ENCODE assay signal across 23 cellular contexts in the genomic region with DNA sequence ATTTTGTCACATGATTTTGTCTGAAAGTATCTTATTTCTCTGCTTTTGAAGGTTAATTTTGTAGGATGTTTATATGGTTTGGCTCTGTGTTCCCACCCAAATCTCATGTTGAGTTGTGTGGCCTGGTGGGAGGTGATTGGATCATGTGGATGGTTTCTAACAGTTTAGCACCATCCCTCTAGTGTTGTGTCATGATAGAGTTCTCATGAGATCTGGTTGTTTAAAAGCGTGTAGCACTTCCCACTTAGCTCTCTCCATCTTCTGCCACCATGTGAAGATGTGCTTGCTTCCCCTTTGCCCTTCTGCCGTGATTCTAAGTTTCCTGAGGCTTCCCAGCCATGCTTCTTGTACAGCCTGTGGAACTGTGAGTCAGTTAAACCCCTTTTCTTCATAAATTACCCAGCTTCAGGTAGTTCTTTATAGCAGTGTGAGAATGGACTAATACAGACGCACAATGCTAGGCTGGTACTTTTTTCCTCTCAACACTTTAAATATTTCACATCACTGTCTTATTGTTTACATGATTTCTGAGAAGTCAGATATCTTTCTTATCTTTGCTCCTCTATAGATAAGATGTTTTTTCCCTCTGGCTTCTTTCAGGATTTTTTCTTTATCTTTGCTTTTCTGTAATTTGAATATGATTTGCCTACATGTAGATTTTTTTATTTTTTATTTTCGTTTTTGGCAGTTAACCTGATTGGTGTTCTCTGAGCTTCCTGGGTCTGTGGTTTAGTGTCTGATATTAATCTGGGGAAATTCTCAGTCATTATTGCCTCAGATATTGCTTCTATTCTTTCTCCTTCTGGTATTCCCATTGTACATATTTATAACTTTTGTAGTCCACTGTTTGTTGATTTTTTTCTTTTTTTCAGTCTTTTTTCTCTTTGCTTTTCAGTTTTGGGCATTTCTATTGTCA. TPM values are rescaled to one million over a fixed set of nuclear protein-coding genes. Genes with fewer than 3 reads are reported as not detected.
A peak's percentile ranks its signal among the peaks of the same experiment; 100 is the strongest.
DNase-seq lines count a peak whose midpoint lies in the region; ATAC-seq and TF ChIP-seq lines count a peak whose summit lies in the region.
"Had no signal": no experiment of that assay in that cellular context is flagged by ENCODE, and none has a peak within 500 bp of the region (broad histone marks: within the 10 kb centered on the region; RNA-seq: fewer than 3 reads in every experiment).

No MANE protein-coding gene starts in this region.

- H3K4me1 Mint-ChIP-seq in CD8-positive, alpha-beta T cell (ENCODE audit: low read depth), result peaks cover 22% of the 10 kb centered on the region
- peaks cover 26% of the 10 kb centered on the region for H3K4me1 Mint-ChIP-seq in activated naive CD8-positive, alpha-beta T cell (ENCODE audit: low read depth)
- H3K4me1 Mint-ChIP-seq in naive thymus-derived CD4-positive, alpha-beta T cell, result peaks cover 18 to 50% (median 41%) of the 10 kb centered on the region in 7 donors

- CTCF ChIA-PET in CD8-positive, alpha-beta T cell (lab: Charles Lee), result no interaction called here
- CTCF ChIA-PET in naive thymus-derived CD4-positive, alpha-beta T cell (lab: Charles Lee), result no interaction called here

- peak overlapping the region; percentile 14 for H3K4me2 ChIP-seq in Loucy (ENCODE audit: low read depth, low read length, poor library complexity, severe bottlenecking)
- H3K4me2 ChIP-seq: hepatocyte, smooth muscle cell had no signal

- H3K4me3 Mint-ChIP-seq in CD8-positive, alpha-beta T cell, result peak overlapping the region; percentile 67
- H3K4me3 Mint-ChIP-seq in activated naive CD8-positive, alpha-beta T cell, result peak overlapping the region; percentile 57
- H3K4me3 Mint-ChIP-seq in naive thymus-derived CD4-positive, alpha-beta T cell, result peak overlapping the region; percentile 29 to 89 (median 76)

- peak; percentile 56 for ATAC-seq in CD8-positive, alpha-beta T cell
- peak; percentile 79 for ATAC-seq in naive thymus-derived CD4-positive, alpha-beta T cell
- no peak for ATAC-seq in GM18505 (IDR thresholded peaks at IDR 0.05; ENCODE audit: unreplicated experiment)
- ATAC-seq: foreskin keratinocyte, HCT116 had no signal

- POLR2A ChIA-PET in CD8-positive, alpha-beta T cell (lab: Charles Lee), result interaction anchor here (0.7 kb wide), 2 partner anchors 8 to 29 kb away, joined by 3 read pairs; no protein-coding TSS in a partner anchor
- POLR2A ChIA-PET in naive thymus-derived CD4-positive, alpha-beta T cell (lab: Charles Lee), result interaction anchor here (1.1 to 1.3 kb wide), 2 partner anchors 22 to 24 kb away, joined by 3 read pairs; a partner anchor contains a TSS

- H2AFZ ChIP-seq in Loucy (ENCODE audit: low read length), result no peak overlapping the region
- H2AFZ ChIP-seq: hepatocyte had no signal

- no peaks in the 10 kb centered on the region for H3K9me2 ChIP-seq in Loucy (replicated peaks; ENCODE audit: low read depth, low read length)

- no peaks in the 10 kb centered on the region for H3K36me3 ChIP-seq in CD8-positive, alpha-beta T cell (ENCODE audit: insufficient read depth, low read length)
- no peaks in the 10 kb centered on the region for H3K36me3 ChIP-seq in Loucy (ENCODE audit: insufficient read depth, low read length)
- H3K36me3 ChIP-seq in naive thymus-derived CD4-positive, alpha-beta T cell (ENCODE audit: control insufficient read depth in 2 of 3, insufficient read depth in 3 of 3, low read length in 3 of 3), result peaks cover 0 to 3% (median 0%) of the 10 kb centered on the region in 3 experiments
- H3K36me3 ChIP-seq: neutrophil had no signal

- H3K27me3 ChIP-seq in CD8-positive, alpha-beta T cell (ENCODE audit: insufficient read depth, low read length), result no peaks in the 10 kb centered on the region
- H3K27me3 ChIP-seq in Loucy (ENCODE audit: insufficient read depth, low read length, poor library complexity, severe bottlenecking), result no peaks in the 10 kb centered on the region
- H3K27me3 ChIP-seq in naive thymus-derived CD4-positive, alpha-beta T cell (ENCODE audit: control insufficient read depth in 2 of 2, insufficient read depth in 2 of 2, low read length in 2 of 2), result no peaks in the 10 kb centered on the region
- H3K27me3 ChIP-seq: foreskin keratinocyte, hepatocyte, neutrophil had no signal

- TF ChIP-seq POLR2A in GM18505 (IDR thresholded peaks at IDR 0.05; ENCODE audit: borderline replicate concordance, extremely low read depth, insufficient read depth, insufficient read length), result no peak

- intact Hi-C loops in CD8-positive, alpha-beta T cell (cut with DNase I, micrococcal nuclease), result no loop called here
- intact Hi-C loops in naive thymus-derived CD4-positive, alpha-beta T cell (cut with micrococcal nuclease), result loop anchor here in 1 of 2 donors (1.0 kb wide), 1 partner anchor 22 kb away; a partner anchor contains a TSS

- no peaks in the 10 kb centered on the region for H3K27me3 Mint-ChIP-seq in CD8-positive, alpha-beta T cell (ENCODE audit: low read depth)
- no peaks in the 10 kb centered on the region for H3K27me3 Mint-ChIP-seq in activated naive CD8-positive, alpha-beta T cell
- no peaks in the 10 kb centered on the region for H3K27me3 Mint-ChIP-seq in naive thymus-derived CD4-positive, alpha-beta T cell

- H3K9me3 ChIP-seq in CD8-positive, alpha-beta T cell (ENCODE audit: low read length), result peaks cover 5% of the 10 kb centered on the region
- H3K9me3 ChIP-seq in Loucy (ENCODE audit: insufficient read depth, low read depth, low read length), result peaks cover 7% of the 10 kb centered on the region
- H3K9me3 ChIP-seq in naive thymus-derived CD4-positive, alpha-beta T cell (ENCODE audit: control insufficient read depth in 2 of 3, low read length in 3 of 3), result peaks cover 0 to 13% (median 0%) of the 10 kb centered on the region in 3 experiments

- peaks cover 44% of the 10 kb centered on the region for H3K36me3 Mint-ChIP-seq in CD8-positive, alpha-beta T cell
- H3K36me3 Mint-ChIP-seq in activated naive CD8-positive, alpha-beta T cell, result peaks cover 41% of the 10 kb centered on the region
- H3K36me3 Mint-ChIP-seq in naive thymus-derived CD4-positive, alpha-beta T cell, result peaks cover 21 to 46% (median 45%) of the 10 kb centered on the region in 5 donors

- no peak for TF ChIP-seq CTCF in CD8-positive, alpha-beta T cell (IDR thresholded peaks at IDR 0.05)
- no peak for TF ChIP-seq CTCF in Loucy (conservative IDR thresholded peaks at IDR 0.05; ENCODE audit: low read length)

- no peak for DNase-seq in CD8-positive, alpha-beta T cell
- DNase-seq in naive thymus-derived CD4-positive, alpha-beta T cell, result peak in 5 of 9 donors; percentile 10 to 38 (median 32)
- DNase-seq in NCI-H2171 (lab: John Stamatoyannopoulos, UW), result no peak
- DNase-seq in HCEC 1CT, result no peak
- DNase-seq: AML-193; amygdala; Caco-2; foreskin keratinocyte; Kasumi-1; NCI-H1048; NCI-H2081; NCI-H510A; NK-92 treated with Interleukin-12 subunit alpha and Interleukin-12 subunit beta, amount 100 ng/mL, for 24 hours; stimulated activated CD4-positive, alpha-beta T cell treated with anti-CD3 and anti-CD28 coated beads, Interleukin-2, amount 100 ng/mL, for 48 hours; T-helper 9 cell had no signal

- H3K4me3 ChIP-seq in CD8-positive, alpha-beta T cell (ENCODE audit: low read depth, low read length), result no peak overlapping the region
- H3K4me3 ChIP-seq in Loucy (ENCODE audit: low read length, poor library complexity, severe bottlenecking), result no peak overlapping the region
- H3K4me3 ChIP-seq in naive thymus-derived CD4-positive, alpha-beta T cell (ENCODE audit: low read length), result peak overlapping the region; percentile 58
- H3K4me3 ChIP-seq: hepatocyte, smooth muscle cell had no signal

- H3K9ac ChIP-seq in Loucy (ENCODE audit: low read depth, low read length, poor library complexity, severe bottlenecking), result no peak overlapping the region

- H3K27ac ChIP-seq in CD8-positive, alpha-beta T cell (ENCODE audit: low read depth, low read length), result no peak overlapping the region
- peak overlapping the region; percentile 59 for H3K27ac ChIP-seq in naive thymus-derived CD4-positive, alpha-beta T cell (ENCODE audit: low read depth, low read length)
- H3K27ac ChIP-seq: epithelial cell of prostate, foreskin keratinocyte, hepatocyte, neutrophil had no signal

- peak overlapping the region; percentile 57 for H3K27ac Mint-ChIP-seq in CD8-positive, alpha-beta T cell
- H3K27ac Mint-ChIP-seq in activated naive CD8-positive, alpha-beta T cell, result peak overlapping the region; percentile 87
- H3K27ac Mint-ChIP-seq in naive thymus-derived CD4-positive, alpha-beta T cell, result peak overlapping the region; percentile 44 to 90 (median 84)

- no peaks in the 10 kb centered on the region for H4K20me1 ChIP-seq in Loucy (ENCODE audit: insufficient read depth, low read length, poor library complexity, severe bottlenecking)

- H3K4me1 ChIP-seq in CD8-positive, alpha-beta T cell (ENCODE audit: insufficient read depth, low read length), result peaks cover 14% of the 10 kb centered on the region
- peaks cover 5% of the 10 kb centered on the region for H3K4me1 ChIP-seq in Loucy (ENCODE audit: insufficient read depth, low read length, poor library complexity, severe bottlenecking)
- H3K4me1 ChIP-seq in naive thymus-derived CD4-positive, alpha-beta T cell (ENCODE audit: control insufficient read depth in 2 of 2, insufficient read depth in 2 of 2, low read length in 2 of 2), result peaks cover 16 to 23% of the 10 kb centered on the region in 2 donors

- H3F3A ChIP-seq in Loucy (ENCODE audit: low read depth), result no peaks in the 10 kb centered on the region

- H3K79me2 ChIP-seq in Loucy (ENCODE audit: insufficient read depth, low read length), result no peaks in the 10 kb centered on the region

- peaks cover 30% of the 10 kb centered on the region for H3K9me3 Mint-ChIP-seq in CD8-positive, alpha-beta T cell
- peaks cover 38% of the 10 kb centered on the region for H3K9me3 Mint-ChIP-seq in activated naive CD8-positive, alpha-beta T cell (ENCODE audit: low read depth)
- H3K9me3 Mint-ChIP-seq in naive thymus-derived CD4-positive, alpha-beta T cell, result peaks cover 9 to 51% (median 29%) of the 10 kb centered on the region in 11 donors

RNA-seq across cellular contexts. Expression of a gene that starts 22.2 kb away (rescaled TPM):
- total RNA-seq in CD8-positive, alpha-beta T cell, result 10 to 100 TPM in 1 of 2 experiments, 1 to 10 TPM in 1; 9.1 to 11.3 TPM
- 10 to 100 TPM in 4 of 5 experiments, 1 to 10 TPM in 1; 6.8 to 23.3 (median 15.5) TPM for total RNA-seq in naive thymus-derived CD4-positive, alpha-beta T cell
- 10 to 100 TPM; 17.0 to 18.8 TPM for polyA plus RNA-seq in naive thymus-derived CD4-positive, alpha-beta T cell

RNA-seq across cellular contexts. Expression of a gene that starts 22.4 kb away (rescaled TPM):
- total RNA-seq in CD8-positive, alpha-beta T cell, result 10 to 100 TPM; 30.1 to 33.4 TPM
- 10 to 100 TPM; 18.7 to 41.4 (median 35.4) TPM for total RNA-seq in naive thymus-derived CD4-positive, alpha-beta T cell
- 10 to 100 TPM; 40.1 to 40.9 TPM for polyA plus RNA-seq in naive thymus-derived CD4-positive, alpha-beta T cell

Comparison
In these comparisons a context has a peak if more than half of its experiments do, and no peak if none do; other contexts are left out.
1. DNase-seq: peak in naive thymus-derived CD4-positive, alpha-beta T cell (5 of 9); none in CD8-positive, alpha-beta T cell (0 of 7), NCI-H2171 (single experiment) and HCEC 1CT (single experiment).
2. Peak in every context shown above with its lines, with median percentiles within 50 percentile points of each other: H3K27ac Mint-ChIP-seq and H3K4me3 Mint-ChIP-seq.